In the genomic region with DNA sequence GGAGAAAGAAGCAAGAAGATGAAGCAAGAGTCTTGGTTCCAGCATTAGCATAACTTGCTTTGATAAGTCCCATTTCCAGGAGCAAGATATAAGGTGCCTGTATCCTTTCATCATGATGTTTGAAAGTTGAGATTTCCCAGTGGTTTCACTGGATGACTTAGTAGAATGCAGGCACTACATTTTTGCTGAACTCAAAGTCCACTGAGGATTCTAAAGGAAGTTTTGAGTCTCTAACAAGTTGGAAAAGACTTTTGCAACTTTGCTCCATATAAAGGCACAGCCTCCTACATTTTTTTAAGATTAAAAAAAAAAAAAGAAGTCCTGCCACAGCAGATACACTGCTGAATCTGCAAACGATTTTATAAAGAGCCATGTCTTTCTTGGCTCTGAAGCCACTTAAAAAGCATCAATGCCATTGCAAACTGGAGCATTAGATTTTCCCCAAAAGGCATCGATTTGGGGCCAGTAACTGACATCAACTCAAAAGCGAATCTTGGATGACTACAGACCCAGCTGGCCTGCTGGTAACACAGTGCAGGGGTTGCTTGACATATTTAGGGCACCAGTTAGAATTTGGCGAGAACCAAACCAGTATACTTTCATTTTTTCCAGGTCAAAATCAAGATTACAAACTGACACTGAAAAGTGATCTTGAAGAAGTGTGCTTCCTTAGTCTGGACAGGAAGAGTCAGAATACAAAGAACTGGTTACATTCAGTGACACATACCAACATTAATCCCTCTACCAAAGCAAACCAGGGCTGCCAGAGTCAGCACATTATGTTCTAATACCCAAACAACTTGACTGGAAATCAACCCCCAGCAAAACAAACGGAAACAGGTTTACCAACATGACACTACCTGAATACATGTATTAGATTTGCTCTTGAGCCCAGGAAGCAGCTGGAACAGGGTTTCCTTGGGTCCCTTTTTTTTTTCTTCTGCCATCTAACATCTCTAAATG, we compare ENCODE assay signal across 19 cellular contexts. TPM values are rescaled to one million over a fixed set of nuclear protein-coding genes. Genes with fewer than 3 reads are reported as not detected.
DNase-seq lines count a peak whose midpoint lies in the region; ATAC-seq and TF ChIP-seq lines count a peak whose summit lies in the region.
"Had no signal": no experiment of that assay in that cellular context is flagged by ENCODE, and none has a peak within 500 bp of the region (broad histone marks: within the 10 kb centered on the region; RNA-seq: fewer than 3 reads in every experiment).

No MANE protein-coding gene starts in this region.

- H4K20me1 ChIP-seq in GM23338 (replicated peaks; ENCODE audit: insufficient read depth), result no peaks in the 10 kb centered on the region

- no peaks in the 10 kb centered on the region for H3K9me3 Mint-ChIP-seq in GM23338
- peaks cover 2% of the 10 kb centered on the region for H3K9me3 Mint-ChIP-seq in endodermal cell
- H3K9me3 Mint-ChIP-seq: activated CD4-positive, alpha-beta T cell treated with anti-CD3 and anti-CD28 coated beads, Interleukin-2, amount 10 ng/mL, durations not matched to agents 24 days and 14 days; activated naive CD4-positive, alpha-beta T cell treated with anti-CD3 and anti-CD28 coated beads, Interleukin-2, amount 50 U/mL, for 24 hours; natural killer cell treated with Interleukin-12 subunit alpha and Interleukin-12 subunit beta and Interleukin-15 and Interleukin-18, amount 100 ng/mL, for 72 hours had no signal

- H3K79me2 ChIP-seq in GM23338 (replicated peaks; ENCODE audit: insufficient read depth) (no peaks in the 10 kb centered on the region), parathyroid adenoma (no peaks in the 10 kb centered on the region)

- H3K4me2 ChIP-seq in GM23338, result peak overlapping the region; percentile 24; the same call in 1 of the 2 replicates
- peak overlapping the region; percentile 11 for H3K4me2 ChIP-seq in parathyroid adenoma (ENCODE audit: low read length)

- H3K4me3 ChIP-seq in GM23338, result 0 out of 2 replicates have a peak overlapping the region, but pooled peaks have one; percentile 2
- no peak overlapping the region for H3K4me3 ChIP-seq in endodermal cell (ENCODE audit: low read length)
- no peak overlapping the region for H3K4me3 ChIP-seq in parathyroid adenoma (ENCODE audit: low read depth, low read length)
- H3K4me3 ChIP-seq: GM23248 had no signal

- H3K27me3 Mint-ChIP-seq in GM23338 (ENCODE audit: insufficient read depth, low read depth, poor library complexity) (no peaks in the 10 kb centered on the region), endodermal cell (ENCODE audit: insufficient read depth) (no peaks in the 10 kb centered on the region)
- H3K27me3 Mint-ChIP-seq: activated CD4-positive, alpha-beta T cell treated with anti-CD3 and anti-CD28 coated beads, Interleukin-2, amount 10 ng/mL, durations not matched to agents 24 days and 14 days; activated naive CD4-positive, alpha-beta T cell treated with anti-CD3 and anti-CD28 coated beads, Interleukin-2, amount 50 U/mL, for 24 hours had no signal

- DNase-seq in GM23338 (ENCODE audit: low spot score) (no peak), NCI-H2196 (lab: John Stamatoyannopoulos, UW; ENCODE audit: unreplicated experiment) (peak; percentile 70), endodermal cell (no peak), NCI-H2227 treated with DMSO at 0.1 percent for 48 hours (lab: John Stamatoyannopoulos, UW) (no peak)
- DNase-seq: activated CD4-positive, alpha-beta T cell treated with anti-CD3 and anti-CD28 coated beads, Interleukin-2, amount 10 ng/mL, durations not matched to agents 24 days and 14 days; BE2C; brain microvascular endothelial cell; DND-41; foreskin melanocyte; NCI-H187; SIG-M5 had no signal

- H3K27me3 ChIP-seq in GM23338 (ENCODE audit: insufficient read depth), result no peaks in the 10 kb centered on the region
- no peaks in the 10 kb centered on the region for H3K27me3 ChIP-seq in endodermal cell (ENCODE audit: control insufficient read depth, insufficient read depth, low read length, poor library complexity, severe bottlenecking)
- no peaks in the 10 kb centered on the region for H3K27me3 ChIP-seq in parathyroid adenoma (ENCODE audit: control insufficient read depth, insufficient read depth, low read length)
- H3K27me3 ChIP-seq: BE2C, brain microvascular endothelial cell had no signal

- H3K9me2 ChIP-seq in GM23338 (ENCODE audit: insufficient read depth), result peaks cover 8% of the 10 kb centered on the region; the same call in 1 of the 2 replicates

- H3K4me3 Mint-ChIP-seq in GM23338, result no peak overlapping the region
- H3K4me3 Mint-ChIP-seq in endodermal cell, result no peak overlapping the region
- H3K4me3 Mint-ChIP-seq: activated CD4-positive, alpha-beta T cell treated with anti-CD3 and anti-CD28 coated beads, Interleukin-2, amount 10 ng/mL, durations not matched to agents 24 days and 14 days; activated naive CD4-positive, alpha-beta T cell treated with anti-CD3 and anti-CD28 coated beads, Interleukin-2, amount 50 U/mL, for 24 hours; natural killer cell treated with Interleukin-12 subunit alpha and Interleukin-12 subunit beta and Interleukin-15 and Interleukin-18, amount 100 ng/mL, for 72 hours had no signal

- H3K27ac ChIP-seq in GM23338 (ENCODE audit: low read depth) (peak overlapping the region; percentile 53; the same call in 1 of the 2 replicates), endodermal cell (ENCODE audit: low read depth, low read length) (no peak overlapping the region), parathyroid adenoma (peak overlapping the region; percentile 64)
- H3K27ac ChIP-seq: brain microvascular endothelial cell, GM23248 had no signal

- no peak overlapping the region for H2AFZ ChIP-seq in GM23338
- H2AFZ ChIP-seq in parathyroid adenoma, result peak overlapping the region; percentile 41
- H2AFZ ChIP-seq: GM23248 had no signal

- no peak overlapping the region for H3K27ac Mint-ChIP-seq in GM23338
- H3K27ac Mint-ChIP-seq in endodermal cell, result peak overlapping the region; percentile 37
- H3K27ac Mint-ChIP-seq: activated CD4-positive, alpha-beta T cell treated with anti-CD3 and anti-CD28 coated beads, Interleukin-2, amount 10 ng/mL, durations not matched to agents 24 days and 14 days; activated naive CD4-positive, alpha-beta T cell treated with anti-CD3 and anti-CD28 coated beads, Interleukin-2, amount 50 U/mL, for 24 hours; natural killer cell treated with Interleukin-12 subunit alpha and Interleukin-12 subunit beta and Interleukin-15 and Interleukin-18, amount 100 ng/mL, for 72 hours had no signal

- H3K4me1 Mint-ChIP-seq in GM23338, result peaks cover 16% of the 10 kb centered on the region
- H3K4me1 Mint-ChIP-seq in endodermal cell, result peaks cover 21% of the 10 kb centered on the region
- H3K4me1 Mint-ChIP-seq: activated CD4-positive, alpha-beta T cell treated with anti-CD3 and anti-CD28 coated beads, Interleukin-2, amount 10 ng/mL, durations not matched to agents 24 days and 14 days; activated naive CD4-positive, alpha-beta T cell treated with anti-CD3 and anti-CD28 coated beads, Interleukin-2, amount 50 U/mL, for 24 hours had no signal

- H3F3A ChIP-seq in GM23338 (replicated peaks; ENCODE audit: low read depth), result no peaks in the 10 kb centered on the region

- no peak for TF ChIP-seq CTCF in GM23338 (conservative IDR thresholded peaks at IDR 0.05; ENCODE audit: low read depth in 2 of 2)
- no peak for TF ChIP-seq CTCF in endodermal cell (conservative IDR thresholded peaks at IDR 0.05)
- TF ChIP-seq CTCF in parathyroid adenoma (IDR thresholded peaks at IDR 0.05), result no peak

- no peaks in the 10 kb centered on the region for H3K9me3 ChIP-seq in endodermal cell (ENCODE audit: control insufficient read depth, low read length)
- no peaks in the 10 kb centered on the region for H3K9me3 ChIP-seq in parathyroid adenoma (ENCODE audit: control insufficient read depth, low read length)
- H3K9me3 ChIP-seq: BE2C had no signal

- 86 to 94% methylated on average over 3 to 5 of the region's 5 CpGs for whole genome bisulfite sequencing in endodermal cell (ENCODE audit: insufficient coverage in 1 of 2, insufficient read length in 1 of 2), 2 experiments

- H3K36me3 ChIP-seq in GM23338 (ENCODE audit: insufficient read depth) (no peaks in the 10 kb centered on the region), endodermal cell (ENCODE audit: control insufficient read depth, insufficient read depth, low read length) (no peaks in the 10 kb centered on the region), parathyroid adenoma (ENCODE audit: control insufficient read depth, insufficient read depth, low read length) (no peaks in the 10 kb centered on the region)
- H3K36me3 ChIP-seq: BE2C, brain microvascular endothelial cell had no signal

- H3K9ac ChIP-seq in endodermal cell (ENCODE audit: extremely low read depth, low read length, poor library complexity, severe bottlenecking), result no peak overlapping the region
- no peak overlapping the region for H3K9ac ChIP-seq in parathyroid adenoma
- H3K9ac ChIP-seq: GM23248 had no signal

- ATAC-seq in GM23338 (no peak), HG03439 (IDR thresholded peaks at IDR 0.05; ENCODE audit: unreplicated experiment) (no peak), GM18907 (IDR thresholded peaks at IDR 0.05; ENCODE audit: unreplicated experiment) (no peak)
- ATAC-seq: natural killer cell treated with Interleukin-12 subunit alpha and Interleukin-12 subunit beta and Interleukin-15 and Interleukin-18, amount 100 ng/mL, for 72 hours had no signal

- H3K4me1 ChIP-seq in GM23338 (ENCODE audit: insufficient read depth), result peaks cover 21% of the 10 kb centered on the region
- no peaks in the 10 kb centered on the region for H3K4me1 ChIP-seq in endodermal cell (ENCODE audit: control insufficient read depth, insufficient read depth, low read length)
- H3K4me1 ChIP-seq in parathyroid adenoma, result peaks cover 8% of the 10 kb centered on the region

- no peaks in the 10 kb centered on the region for H3K36me3 Mint-ChIP-seq in GM23338 (ENCODE audit: low read depth)
- H3K36me3 Mint-ChIP-seq in endodermal cell (ENCODE audit: low read depth), result no peaks in the 10 kb centered on the region
- H3K36me3 Mint-ChIP-seq: natural killer cell treated with Interleukin-12 subunit alpha and Interleukin-12 subunit beta and Interleukin-15 and Interleukin-18, amount 100 ng/mL, for 72 hours had no signal

TF ChIP-seq in GM23338, 12 proteins besides CTCF, POLR2A, EP300 and RAD21:
- TF ChIP-seq NANOG (IDR thresholded peaks at IDR 0.05; ENCODE audit: borderline replicate concordance) (no peak), CREB1 (CRISPR knock-in tag; IDR thresholded peaks at IDR 0.05; ENCODE audit: low read depth) (no peak), STAT1 (IDR thresholded peaks at IDR 0.05; ENCODE audit: unreplicated experiment) (no peak), POLR2AphosphoS5 (IDR thresholded peaks at IDR 0.05; ENCODE audit: low read depth) (no peak)

RNA-seq across cellular contexts. Expression of a gene that starts 39.1 kb away (rescaled TPM):
- not detected in 2 replicates for total RNA-seq in GM23338 (2014; rRNA removed; shearing (Covaris generic))
- 0.38 and 0.60 TPM in 2 replicates for polyA plus RNA-seq in GM23338 (2016; fragmentation: Nextera tagmentation; extraction: Ambion mirVana)
- 1 to 10 TPM; 1.2 to 2.0 TPM for total RNA-seq in endodermal cell
- polyA plus RNA-seq in endodermal cell (2013, experiment 1 of 2), result 0.18 TPM
- 0.29 TPM for polyA plus RNA-seq in endodermal cell (2013, experiment 2 of 2)
- total RNA-seq: activated CD4-positive, alpha-beta T cell treated with anti-CD3 and anti-CD28 coated beads, Interleukin-2, amount 10 ng/mL, durations not matched to agents 24 days and 14 days; GM23248; lung microvascular endothelial cell; natural killer cell treated with Interleukin-12 subunit alpha and Interleukin-12 subunit beta and Interleukin-15 and Interleukin-18, amount 100 ng/mL, for 72 hours; T-helper 2 cell treated with Interferon-gamma antibody and Interleukin-4, amounts not matched to agents 100 ng/mL and 5 ng/mL, for 36 hours had no signal
- polyA plus RNA-seq: GM23248 had no signal

RNA-seq across cellular contexts. Expression of a gene that starts 56.6 kb away (rescaled TPM):
- total RNA-seq in GM23338 (2014; rRNA removed; shearing (Covaris generic)), result 46.3 and 49.8 TPM in 2 replicates
- polyA plus RNA-seq in GM23338 (2016; fragmentation: Nextera tagmentation; extraction: Ambion mirVana), result 13.2 and 14.9 TPM in 2 replicates
- 10 to 100 TPM; 29.5 to 38.7 TPM for total RNA-seq in endodermal cell
- polyA plus RNA-seq in endodermal cell (2013, experiment 1 of 2), result 22.2 TPM
- 19.4 TPM for polyA plus RNA-seq in endodermal cell (2013, experiment 2 of 2)
